In the genomic region with DNA sequence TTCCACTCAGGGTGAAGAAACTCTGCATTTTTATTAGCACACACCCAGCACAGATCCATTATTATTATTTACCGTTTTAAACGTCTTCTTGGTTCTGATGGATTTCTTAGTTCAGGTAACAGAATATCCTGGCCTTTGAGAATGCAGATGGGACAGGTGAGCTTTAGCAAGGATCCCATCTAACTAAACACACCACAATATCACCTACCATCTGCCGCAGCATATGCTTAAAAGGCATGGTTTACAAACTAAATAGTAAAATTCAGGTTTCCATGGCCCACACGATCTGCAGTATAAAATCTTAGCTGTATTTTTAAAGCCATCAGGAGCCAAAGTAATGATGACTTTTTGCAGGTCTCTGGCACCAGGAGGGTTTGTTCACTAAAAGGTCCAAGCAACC, we compare ENCODE assay signal across 6 cellular contexts.
"Had no signal": no experiment of that assay in that cellular context is flagged by ENCODE, and none has a peak within 500 bp of the region (broad histone marks: within the 10 kb centered on the region; RNA-seq: fewer than 3 reads in every experiment).

No MANE protein-coding gene starts in this region.

- H3K4me1 Mint-ChIP-seq: IgD-negative memory B cell had no signal

- ATAC-seq: GM23338, HepG2 had no signal

- DNase-seq: H9, HCEC 1CT had no signal

- H3K4me2 ChIP-seq: GM23338 had no signal

- H3K4me3 ChIP-seq: GM23338 had no signal

- H3K9me3 Mint-ChIP-seq: GM23338, H9, IgD-negative memory B cell had no signal

- H3K36me3 Mint-ChIP-seq: IgD-negative memory B cell had no signal

- H3K4me3 Mint-ChIP-seq: GM23338, H9, IgD-negative memory B cell had no signal

- H3K27ac ChIP-seq: HL-60 had no signal

- H3K27ac Mint-ChIP-seq: GM23338, H9, IgD-negative memory B cell had no signal
